8 cellular contexts compared by ENCODE assay signal in genomic region chr12:120229583-120230325, GRCh38. TPM values are rescaled to one million over a fixed set of nuclear protein-coding genes. Genes with fewer than 3 reads are reported as not detected.
DNase-seq lines count a peak whose midpoint lies in the region; ATAC-seq and TF ChIP-seq lines count a peak whose summit lies in the region.

No MANE protein-coding gene starts in this region.

- no peaks in the 10 kb centered on the region for H3K27me3 ChIP-seq in ACC112 (ENCODE audit: insufficient read depth, low read length)

- peak; percentile 21 for ATAC-seq in mucosa of descending colon
- ATAC-seq in GM18907 (IDR thresholded peaks at IDR 0.05; ENCODE audit: unreplicated experiment) = no peak

- peaks cover 87% of the 10 kb centered on the region for H3K4me1 Mint-ChIP-seq in chondrocyte (ENCODE audit: low read depth)

- H3K9me3 ChIP-seq in mucosa of descending colon = no peaks in the 10 kb centered on the region

- peak overlapping the region; percentile 9 for H3K4me3 Mint-ChIP-seq in chondrocyte (ENCODE audit: unreplicated experiment)

- peaks cover 94% of the 10 kb centered on the region for H3K4me1 ChIP-seq in ACC112 (ENCODE audit: control insufficient read depth, insufficient read depth, low read length, unreplicated experiment)
- peaks cover 61% of the 10 kb centered on the region for H3K4me1 ChIP-seq in mucosa of descending colon (ENCODE audit: low read depth)

- H3K27me3 Mint-ChIP-seq in chondrocyte (ENCODE audit: low read depth) = no peaks in the 10 kb centered on the region

- H3K79me2 ChIP-seq in ACC112 (ENCODE audit: control insufficient read depth, insufficient read depth, low read length, unreplicated experiment) = peaks cover 86% of the 10 kb centered on the region

- no peaks in the 10 kb centered on the region for H3K9me3 Mint-ChIP-seq in chondrocyte (ENCODE audit: low read depth)

- no peaks in the 10 kb centered on the region for H3K36me3 Mint-ChIP-seq in chondrocyte (ENCODE audit: low read depth)

- peak overlapping the region; percentile 46 for H3K4me3 ChIP-seq in ACC112 (ENCODE audit: low read depth, low read length)
- H3K4me3 ChIP-seq in LNCaP clone FGC (ENCODE audit: low read depth, low read length) = no peak overlapping the region
- H3K4me3 ChIP-seq in mucosa of descending colon = no peak overlapping the region

- DNase-seq in LNCaP clone FGC (ENCODE audit: low read depth) = peak; percentile 42
- no peak for DNase-seq in chondrocyte (ENCODE audit: low spot score)
- peak in 2 of 3 donors; percentile 61 to 64 for DNase-seq in mucosa of descending colon
- no peak for DNase-seq in NOMO-1 (lab: John Stamatoyannopoulos, UW; ENCODE audit: unreplicated experiment in 2 of 2)
- DNase-seq in AG08396 (ENCODE audit: low spot score) = no peak
- DNase-seq in NAMALWA (ENCODE audit: low spot score) = no peak

- peak overlapping the region; percentile 98 for H3K27ac ChIP-seq in ACC112 (ENCODE audit: low read depth, low read length)

- H3K36me3 ChIP-seq in ACC112 (ENCODE audit: insufficient read depth, low read length) = peaks cover 13% of the 10 kb centered on the region; the same call in 1 of the 2 replicates
- no peaks in the 10 kb centered on the region for H3K36me3 ChIP-seq in mucosa of descending colon (ENCODE audit: low read depth)

- intact Hi-C loops in mucosa of descending colon (cut with DNase I, micrococcal nuclease) = loop anchor here (2.0 to 5.0 kb wide), 2 partner anchors 37 to 38 kb away; partner anchors contain the start of gene PXN (in 1 of the 2)

- H3K27ac Mint-ChIP-seq in chondrocyte (ENCODE audit: unreplicated experiment) = peak overlapping the region; percentile 98

- TF ChIP-seq CTCF in LNCaP clone FGC (IDR thresholded peaks at IDR 0.05; ENCODE audit: control insufficient read depth, extremely low read depth, insufficient read depth) (no peak), chondrocyte (IDR thresholded peaks at IDR 0.05) (no peak), mucosa of descending colon (IDR thresholded peaks at IDR 0.05) (no peak)

- no peak overlapping the region for H2AFZ ChIP-seq in ACC112 (ENCODE audit: low read length, unreplicated experiment)

RNA-seq across cellular contexts. Expression of gene RPLP0, which starts 28.8 kb away (rescaled TPM):
- total RNA-seq in chondrocyte (1,691 to 2,186 TPM (median 1,706 TPM) in 3 replicates), mucosa of descending colon (1,000 to 10,000 TPM; 1,175 to 1,810 (median 1,602) TPM)

RNA-seq across cellular contexts. Expression of gene GCN1, which starts 35.2 kb away (rescaled TPM):
- 92.3 to 137 TPM (median 97.5 TPM) in 3 replicates for total RNA-seq in chondrocyte
- 100 to 1,000 TPM in 1 of 3 donors, 10 to 100 TPM in 2; 74.6 to 108 (median 76.7) TPM for total RNA-seq in mucosa of descending colon

RNA-seq across cellular contexts. Expression of gene PXN, which starts 35.8 kb away (rescaled TPM):
- total RNA-seq in chondrocyte = 68.1 to 79.5 TPM (median 70.5 TPM) in 3 replicates
- 100 to 1,000 TPM; 117 to 167 (median 146) TPM for total RNA-seq in mucosa of descending colon

Comparison
In these comparisons a context has a peak if more than half of its experiments do, and no peak if none do; other contexts are left out.
1. DNase-seq: peak in LNCaP clone FGC (single experiment) and mucosa of descending colon (2 of 3); none in chondrocyte (single experiment), NOMO-1 (0 of 2), AG08396 (single experiment) and NAMALWA (single experiment).